Comparison of ENCODE assay signal across 8 cellular contexts in genomic region chr3:58116161-58116955, GRCh38.
DNase-seq lines count a peak whose midpoint lies in the region; ATAC-seq, FAIRE-seq and TF ChIP-seq lines count a peak whose summit lies in the region.

No MANE protein-coding gene starts in this region.

- H3K4me1 Mint-ChIP-seq in naive thymus-derived CD8-positive, alpha-beta T cell: peaks cover 27 to 61% (median 56%) of the 10 kb centered on the region in 4 donors

- H3K36me3 ChIP-seq in H7 (replicated peaks; ENCODE audit: control insufficient read depth, insufficient read depth, low read length) (peaks cover 53% of the 10 kb centered on the region), colonic mucosa (peaks cover 18% of the 10 kb centered on the region)

- no peak overlapping the region for H3K27ac ChIP-seq in colonic mucosa

- H3K27me3 ChIP-seq in H7 (ENCODE audit: control insufficient read depth, insufficient read depth, low read length): no peaks in the 10 kb centered on the region
- no peaks in the 10 kb centered on the region for H3K27me3 ChIP-seq in colonic mucosa

- H3K4me3 ChIP-seq in H7 (ENCODE audit: insufficient read depth, low read depth, low read length): no peak overlapping the region
- no peak overlapping the region for H3K4me3 ChIP-seq in colonic mucosa

- POLR2A ChIA-PET in naive thymus-derived CD8-positive, alpha-beta T cell (lab: Charles Lee): interaction anchor here (0.7 to 3.0 kb wide), 13 partner anchors 12 to 424 kb away, joined by 3 to 14 read pairs (median 4); partner anchors contain the start of genes DENND6A, FLNB, HTD2 and RPP14

- no peaks in the 10 kb centered on the region for H3K9me3 ChIP-seq in colonic mucosa

- peak overlapping the region; percentile 86 to 97 (median 92) for H3K27ac Mint-ChIP-seq in naive thymus-derived CD8-positive, alpha-beta T cell

- DNase-seq in activated T-cell treated with anti-CD3 and anti-CD28 coated beads for 4 hours (peak; percentile 23), H7 (no peak), colonic mucosa (no peak), NCI-H748 (lab: John Stamatoyannopoulos, UW; ENCODE audit: unreplicated experiment) (no peak), RCC 7860 (ENCODE audit: low spot score) (no peak)
- peak; percentile 40 to 91 (median 78) for DNase-seq in naive thymus-derived CD8-positive, alpha-beta T cell

- FAIRE-seq in RCC 7860 (lab: Jason Lieb, UNC): no peak

- H3K9me3 Mint-ChIP-seq in naive thymus-derived CD8-positive, alpha-beta T cell: no peaks in the 10 kb centered on the region

- ATAC-seq in GM19372 (IDR thresholded peaks at IDR 0.05; ENCODE audit: low read depth, unreplicated experiment) (peak; percentile 66), HG03432 (IDR thresholded peaks at IDR 0.05; ENCODE audit: unreplicated experiment) (peak; percentile 68)
- peak; percentile 92 to 95 for ATAC-seq in naive thymus-derived CD8-positive, alpha-beta T cell

- H3K4me3 Mint-ChIP-seq in naive thymus-derived CD8-positive, alpha-beta T cell: peak overlapping the region; percentile 16 to 83 (median 64)

- H3K9ac ChIP-seq in colonic mucosa (ENCODE audit: low read depth in 2 of 2, low read length in 2 of 2): no peak overlapping the region

- H3K36me3 Mint-ChIP-seq in naive thymus-derived CD8-positive, alpha-beta T cell: peaks cover 18 to 69% (median 50%) of the 10 kb centered on the region in 3 donors

- peaks cover 4% of the 10 kb centered on the region for H3K4me1 ChIP-seq in colonic mucosa

- intact Hi-C loops in colonic mucosa (cut with DNase I): loop anchor here (10.0 kb wide), 1 partner anchor 102 kb away; no protein-coding TSS in a partner anchor

- H3K27me3 Mint-ChIP-seq in naive thymus-derived CD8-positive, alpha-beta T cell: no peaks in the 10 kb centered on the region

- TF ChIP-seq CTCF in colonic mucosa (IDR thresholded peaks at IDR 0.05): no peak

Comparison
In these comparisons a context has a peak if more than half of its experiments do, and no peak if none do; other contexts are left out.
1. DNase-seq: peak in activated T-cell treated with anti-CD3 and anti-CD28 coated beads for 4 hours (single experiment) and naive thymus-derived CD8-positive, alpha-beta T cell (10 of 10); none in H7 (single experiment), colonic mucosa (single experiment), NCI-H748 (single experiment) and RCC 7860 (single experiment).
2. Peak in every context shown above with its lines, with median percentiles within 50 percentile points of each other: ATAC-seq.